ENCODE assay signal across 9 cellular contexts in the genomic region with DNA sequence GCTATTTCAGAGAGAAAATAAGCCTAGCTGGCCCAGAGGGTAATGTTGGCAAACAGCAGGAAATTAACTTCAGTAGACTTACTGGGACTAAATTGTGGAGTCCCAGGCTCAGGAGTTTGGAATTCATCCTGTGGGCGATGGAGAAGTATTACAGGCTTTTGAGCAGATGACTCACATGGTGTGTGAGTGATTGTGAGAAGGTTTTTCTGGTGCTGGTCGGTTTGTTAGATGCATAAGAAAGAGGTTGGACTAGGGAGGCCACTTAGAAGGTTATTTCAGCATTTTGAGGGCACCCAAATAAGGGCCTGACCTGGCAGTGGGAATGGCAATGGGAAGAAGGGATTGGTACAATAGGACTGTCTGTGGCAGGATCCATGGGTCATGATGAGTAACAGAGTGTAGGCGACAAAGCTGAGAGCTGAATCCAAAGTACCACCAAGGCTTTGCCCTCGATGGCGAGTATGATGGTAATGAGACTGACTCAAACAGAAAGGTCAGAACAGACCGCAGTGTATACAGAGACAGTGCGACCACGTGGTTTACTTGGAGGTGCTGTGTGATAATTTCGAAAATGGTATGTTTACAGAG.
DNase-seq lines count a peak whose midpoint lies in the region; ATAC-seq and TF ChIP-seq lines count a peak whose summit lies in the region.
"Had no signal": no experiment of that assay in that cellular context is flagged by ENCODE, and none has a peak within 500 bp of the region (broad histone marks: within the 10 kb centered on the region; RNA-seq: fewer than 3 reads in every experiment).

No MANE protein-coding gene starts in this region.

- WGBS in upper lobe of left lung, 2 donors = 76 to 79% methylated on average over 9 of the region's 9 CpGs
- 90 to 94% methylated on average over 8 to 9 of the region's 9 CpGs for WGBS in endodermal cell (ENCODE audit: insufficient coverage in 1 of 2, insufficient read length in 1 of 2), 2 experiments

- H3K9me3 ChIP-seq in upper lobe of left lung = no peaks in the 10 kb centered on the region
- H3K9me3 ChIP-seq in endodermal cell (ENCODE audit: control insufficient read depth, low read length) = peaks cover 17% of the 10 kb centered on the region

- no peak overlapping the region for H3K9ac ChIP-seq in endodermal cell (ENCODE audit: extremely low read depth, low read length, poor library complexity, severe bottlenecking)

- no peak for TF ChIP-seq POLR2A in upper lobe of left lung (IDR thresholded peaks at IDR 0.05)

- TF ChIP-seq EP300 in upper lobe of left lung (IDR thresholded peaks at IDR 0.05) = no peak

- TF ChIP-seq CTCF in natural killer cell (IDR thresholded peaks at IDR 0.05) (no peak), upper lobe of left lung (IDR thresholded peaks at IDR 0.05) (peak in 2 of 6 experiments; percentile 6 to 9), endodermal cell (conservative IDR thresholded peaks at IDR 0.05) (no peak)

- H3K9me3 Mint-ChIP-seq in natural killer cell treated with Interleukin-12 subunit alpha and Interleukin-12 subunit beta and Interleukin-15 and Interleukin-18, amount 100 ng/mL, for 72 hours = no peaks in the 10 kb centered on the region
- H3K9me3 Mint-ChIP-seq in natural killer cell = no peaks in the 10 kb centered on the region
- H3K9me3 Mint-ChIP-seq in endodermal cell = peaks cover 19% of the 10 kb centered on the region
- H3K9me3 Mint-ChIP-seq: CD4-positive, CD25-positive, alpha-beta regulatory T cell had no signal

- H3K27me3 Mint-ChIP-seq in natural killer cell treated with Interleukin-12 subunit alpha and Interleukin-12 subunit beta and Interleukin-15 and Interleukin-18, amount 100 ng/mL, for 72 hours = peaks cover 0 to 3% of the 10 kb centered on the region in 2 donors
- H3K27me3 Mint-ChIP-seq in natural killer cell (ENCODE audit: low read depth in 2 of 2) = peaks cover 0 to 3% of the 10 kb centered on the region in 2 donors
- H3K27me3 Mint-ChIP-seq in endodermal cell (ENCODE audit: insufficient read depth) = no peaks in the 10 kb centered on the region

- no peak overlapping the region for H3K27ac ChIP-seq in upper lobe of left lung
- H3K27ac ChIP-seq in endodermal cell (ENCODE audit: low read depth, low read length) = no peak overlapping the region

- no peak overlapping the region for H3K4me3 Mint-ChIP-seq in natural killer cell treated with Interleukin-12 subunit alpha and Interleukin-12 subunit beta and Interleukin-15 and Interleukin-18, amount 100 ng/mL, for 72 hours
- H3K4me3 Mint-ChIP-seq in natural killer cell (no peak overlapping the region), endodermal cell (no peak overlapping the region)
- H3K4me3 Mint-ChIP-seq: CD4-positive, CD25-positive, alpha-beta regulatory T cell had no signal

- ATAC-seq in natural killer cell treated with Interleukin-12 subunit alpha and Interleukin-12 subunit beta and Interleukin-15 and Interleukin-18, amount 100 ng/mL, for 72 hours = peak; percentile 59 to 88
- no peak for ATAC-seq in natural killer cell
- ATAC-seq in upper lobe of left lung (ENCODE audit: low FRiP score in 2 of 2) = peak; percentile 48 to 74
- ATAC-seq in GM18909 (IDR thresholded peaks at IDR 0.05; ENCODE audit: poor library complexity, unreplicated experiment) = no peak

- H3K36me3 Mint-ChIP-seq in natural killer cell treated with Interleukin-12 subunit alpha and Interleukin-12 subunit beta and Interleukin-15 and Interleukin-18, amount 100 ng/mL, for 72 hours = no peaks in the 10 kb centered on the region
- no peaks in the 10 kb centered on the region for H3K36me3 Mint-ChIP-seq in natural killer cell
- peaks cover 33% of the 10 kb centered on the region for H3K36me3 Mint-ChIP-seq in endodermal cell (ENCODE audit: low read depth)
- H3K36me3 Mint-ChIP-seq: CD4-positive, CD25-positive, alpha-beta regulatory T cell had no signal

- intact Hi-C loops in natural killer cell (cut with micrococcal nuclease) = no loop called here

- no peak overlapping the region for H3K4me3 ChIP-seq in upper lobe of left lung
- H3K4me3 ChIP-seq in endodermal cell (ENCODE audit: low read length) = no peak overlapping the region

- H3K4me1 ChIP-seq in upper lobe of left lung (no peaks in the 10 kb centered on the region), endodermal cell (ENCODE audit: control insufficient read depth, insufficient read depth, low read length) (no peaks in the 10 kb centered on the region)

- H3K4me1 Mint-ChIP-seq in natural killer cell treated with Interleukin-12 subunit alpha and Interleukin-12 subunit beta and Interleukin-15 and Interleukin-18, amount 100 ng/mL, for 72 hours (ENCODE audit: low read depth in 2 of 2) = peaks cover 0 to 6% of the 10 kb centered on the region in 2 donors
- no peaks in the 10 kb centered on the region for H3K4me1 Mint-ChIP-seq in natural killer cell
- peaks cover 3% of the 10 kb centered on the region for H3K4me1 Mint-ChIP-seq in endodermal cell
- H3K4me1 Mint-ChIP-seq: CD4-positive, CD25-positive, alpha-beta regulatory T cell had no signal

- H3K36me3 ChIP-seq in upper lobe of left lung (no peaks in the 10 kb centered on the region), endodermal cell (ENCODE audit: control insufficient read depth, insufficient read depth, low read length) (peaks cover 11% of the 10 kb centered on the region)

- no peak overlapping the region for H3K27ac Mint-ChIP-seq in natural killer cell treated with Interleukin-12 subunit alpha and Interleukin-12 subunit beta and Interleukin-15 and Interleukin-18, amount 100 ng/mL, for 72 hours
- H3K27ac Mint-ChIP-seq in natural killer cell (no peak overlapping the region), endodermal cell (no peak overlapping the region)
- H3K27ac Mint-ChIP-seq: CD4-positive, CD25-positive, alpha-beta regulatory T cell had no signal

- H3K27me3 ChIP-seq in upper lobe of left lung = no peaks in the 10 kb centered on the region
- H3K27me3 ChIP-seq in endodermal cell (ENCODE audit: control insufficient read depth, insufficient read depth, low read length, poor library complexity, severe bottlenecking) = no peaks in the 10 kb centered on the region

- DNase-seq in natural killer cell treated with Interleukin-12 subunit alpha and Interleukin-12 subunit beta and Interleukin-15 and Interleukin-18, amount 100 ng/mL, for 72 hours (ENCODE audit: low spot score) = no peak
- DNase-seq in natural killer cell (no peak), HK-2 (ENCODE audit: unreplicated experiment) (peak; percentile 54), dermis blood vessel endothelial cell (peak; percentile 17), upper lobe of left lung (peak in 1 of 2 donors; percentile 48), SIG-M5 (lab: John Stamatoyannopoulos, UW) (no peak), endodermal cell (no peak)
- DNase-seq: CD4-positive, CD25-positive, alpha-beta regulatory T cell had no signal

Comparison
In these comparisons a context has a peak if more than half of its experiments do, and no peak if none do; other contexts are left out.
1. ATAC-seq: peak in natural killer cell treated with Interleukin-12 subunit alpha and Interleukin-12 subunit beta and Interleukin-15 and Interleukin-18, amount 100 ng/mL, for 72 hours (2 of 2) and upper lobe of left lung (2 of 2); none in natural killer cell (0 of 3) and GM18909 (single experiment).
2. DNase-seq: peak in HK-2 (single experiment) and dermis blood vessel endothelial cell (single experiment); none in natural killer cell treated with Interleukin-12 subunit alpha and Interleukin-12 subunit beta and Interleukin-15 and Interleukin-18, amount 100 ng/mL, for 72 hours (single experiment), natural killer cell (single experiment), SIG-M5 (single experiment) and endodermal cell (single experiment).